Comparison of ENCODE assay signal across 10 cellular contexts in the genomic region with DNA sequence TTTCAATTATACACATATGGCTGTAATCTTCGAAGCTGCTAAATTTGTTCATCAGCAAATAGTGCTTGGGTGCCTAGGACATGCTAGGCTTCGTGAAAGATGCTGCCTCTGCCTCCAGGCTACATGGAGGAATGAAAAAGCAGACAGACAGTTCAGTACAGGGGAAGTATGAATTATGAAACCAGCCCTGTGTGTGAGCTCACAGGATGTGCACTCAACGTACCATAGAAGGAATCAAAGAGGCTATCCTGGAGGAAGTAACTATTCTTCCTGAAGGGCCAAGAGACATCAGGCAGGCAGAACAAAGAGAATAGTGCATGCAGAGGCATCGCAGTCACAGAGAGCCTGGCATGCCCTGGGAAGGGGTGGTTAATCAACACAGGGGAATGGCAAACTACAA.
DNase-seq lines count a peak whose midpoint lies in the region; ATAC-seq, FAIRE-seq and TF ChIP-seq lines count a peak whose summit lies in the region.
"Had no signal": no experiment of that assay in that cellular context is flagged by ENCODE, and none has a peak within 500 bp of the region (broad histone marks: within the 10 kb centered on the region; RNA-seq: fewer than 3 reads in every experiment).

No MANE protein-coding gene starts in this region.

- peaks cover 21% of the 10 kb centered on the region for H3K36me3 Mint-ChIP-seq in activated CD4-positive, alpha-beta T cell treated with anti-CD3 and anti-CD28 coated beads for 36 hours (ENCODE audit: low read depth)
- peaks cover 19% of the 10 kb centered on the region for H3K36me3 Mint-ChIP-seq in stimulated activated memory B cell treated with anti-CD40 and anti-IgM and Interleukin-4, amounts not matched to agents 10 μg/mL and 1 μg/mL and 100 μg/mL, for 72 hours

- no peaks in the 10 kb centered on the region for H3K36me3 ChIP-seq in bronchial epithelial cell (ENCODE audit: control insufficient read depth, insufficient read depth, low read length)

- no peak overlapping the region for H3K4me3 Mint-ChIP-seq in activated CD4-positive, alpha-beta T cell treated with anti-CD3 and anti-CD28 coated beads for 36 hours
- no peak overlapping the region for H3K4me3 Mint-ChIP-seq in stimulated activated memory B cell treated with anti-CD40 and anti-IgM and Interleukin-4, amounts not matched to agents 10 μg/mL and 1 μg/mL and 100 μg/mL, for 72 hours

- POLR2A ChIA-PET in activated CD4-positive, alpha-beta T cell treated with anti-CD3 and anti-CD28 coated beads for 36 hours (lab: Charles Lee) = no interaction called here

- intact Hi-C loops in activated CD4-positive, alpha-beta T cell treated with anti-CD3 and anti-CD28 coated beads for 36 hours (cut with DNase I, micrococcal nuclease) = no loop called here
- intact Hi-C loops in posterior cingulate gyrus (cut with DNase I) = loop anchor here (5.0 kb wide), 1 partner anchor 147 kb away; no protein-coding TSS in a partner anchor

- peaks cover 46% of the 10 kb centered on the region for H3K4me1 Mint-ChIP-seq in activated CD4-positive, alpha-beta T cell treated with anti-CD3 and anti-CD28 coated beads for 36 hours
- peaks cover 63% of the 10 kb centered on the region for H3K4me1 Mint-ChIP-seq in stimulated activated memory B cell treated with anti-CD40 and anti-IgM and Interleukin-4, amounts not matched to agents 10 μg/mL and 1 μg/mL and 100 μg/mL, for 72 hours

- no peak for DNase-seq in activated CD4-positive, alpha-beta T cell treated with anti-CD3 and anti-CD28 coated beads for 36 hours
- no peak for DNase-seq in activated CD4-positive, alpha-beta T cell treated with anti-CD3 and anti-CD28 coated beads for 48 hours
- DNase-seq in bronchial epithelial cell (ENCODE audit: low read depth) (peak; percentile 63), HuH-7 (ENCODE audit: low spot score) (no peak), NCI-H2081 treated with DMSO at 0.1 percent for 48 hours (lab: John Stamatoyannopoulos, UW) (no peak), posterior cingulate gyrus (no peak)

- peaks cover 14% of the 10 kb centered on the region for H3K9me3 Mint-ChIP-seq in activated CD4-positive, alpha-beta T cell treated with anti-CD3 and anti-CD28 coated beads for 36 hours (ENCODE audit: low read depth)
- no peaks in the 10 kb centered on the region for H3K9me3 Mint-ChIP-seq in stimulated activated memory B cell treated with anti-CD40 and anti-IgM and Interleukin-4, amounts not matched to agents 10 μg/mL and 1 μg/mL and 100 μg/mL, for 72 hours

- H3K4me3 ChIP-seq in bronchial epithelial cell (ENCODE audit: low read depth, low read length) = no peak overlapping the region
- H3K4me3 ChIP-seq: A549 had no signal

- no peaks in the 10 kb centered on the region for H3K27me3 Mint-ChIP-seq in activated CD4-positive, alpha-beta T cell treated with anti-CD3 and anti-CD28 coated beads for 36 hours
- no peaks in the 10 kb centered on the region for H3K27me3 Mint-ChIP-seq in stimulated activated memory B cell treated with anti-CD40 and anti-IgM and Interleukin-4, amounts not matched to agents 10 μg/mL and 1 μg/mL and 100 μg/mL, for 72 hours

- no peak for TF ChIP-seq CTCF in bronchial epithelial cell (IDR thresholded peaks at IDR 0.05; ENCODE audit: insufficient read depth, low read length, severe bottlenecking)

- peak; percentile 60 for FAIRE-seq in bronchial epithelial cell (lab: Jason Lieb, UNC)
- FAIRE-seq: A549 had no signal

- CTCF ChIA-PET in activated CD4-positive, alpha-beta T cell treated with anti-CD3 and anti-CD28 coated beads for 36 hours (lab: Charles Lee) = interaction anchor here (0.5 kb wide), 1 partner anchor 15 kb away, joined by 3 read pairs; no protein-coding TSS in a partner anchor

- ATAC-seq in activated CD4-positive, alpha-beta T cell treated with anti-CD3 and anti-CD28 coated beads for 36 hours = peak; percentile 63
- peak; percentile 66 for ATAC-seq in HG03108 (IDR thresholded peaks at IDR 0.05; ENCODE audit: unreplicated experiment)
- peak; percentile 64 for ATAC-seq in stimulated activated memory B cell treated with anti-CD40 and anti-IgM and Interleukin-4, amounts not matched to agents 10 μg/mL and 1 μg/mL and 100 μg/mL, for 72 hours
- ATAC-seq: A549, Panc1 had no signal

- H3K27me3 ChIP-seq in bronchial epithelial cell (ENCODE audit: control insufficient read depth, insufficient read depth, low read length) = no peaks in the 10 kb centered on the region

- peak overlapping the region; percentile 33 for H3K27ac Mint-ChIP-seq in activated CD4-positive, alpha-beta T cell treated with anti-CD3 and anti-CD28 coated beads for 36 hours
- H3K27ac Mint-ChIP-seq in stimulated activated memory B cell treated with anti-CD40 and anti-IgM and Interleukin-4, amounts not matched to agents 10 μg/mL and 1 μg/mL and 100 μg/mL, for 72 hours = peak overlapping the region; percentile 28
